ENCODE assay signal across 15 cellular contexts in genomic region chr3:42520906-42521305, GRCh38. TPM values are rescaled to one million over a fixed set of nuclear protein-coding genes. Genes with fewer than 3 reads are reported as not detected.
"Had no signal": no experiment of that assay in that cellular context is flagged by ENCODE, and none has a peak within 500 bp of the region (broad histone marks: within the 10 kb centered on the region; RNA-seq: fewer than 3 reads in every experiment).

No MANE protein-coding gene starts in this region.

- H3K9me3 ChIP-seq: adrenal gland, sigmoid colon had no signal

- ATAC-seq: natural killer cell treated with Interleukin-12 subunit alpha and Interleukin-12 subunit beta and Interleukin-15 and Interleukin-18, amount 100 ng/mL, for 72 hours; WTC11 had no signal

- H3K27me3 ChIP-seq: adrenal gland, hepatocyte, sigmoid colon had no signal

- H3K36me3 ChIP-seq: adrenal gland, sigmoid colon had no signal

- DNase-seq: activated CD4-positive, alpha-beta T cell treated with anti-CD3 and anti-CD28 coated beads, Interleukin-2, amount 50 U/mL, for 1 hour; activated effector memory CD4-positive, alpha-beta T cell treated with anti-CD3 and anti-CD28 coated beads, Interleukin-2, amount 50 U/mL, for 16 hours; adrenal gland; effector CD8-positive, alpha-beta T cell; sigmoid colon; stimulated activated CD4-positive, alpha-beta T cell treated with anti-CD3 and anti-CD28 coated beads, Interleukin-2, amount 100 ng/mL, for 24 hours; stimulated activated naive CD4-positive, alpha-beta T cell; trophoblast cell had no signal

- H3K4me1 ChIP-seq: adrenal gland, sigmoid colon had no signal

- H3K36me3 Mint-ChIP-seq: natural killer cell treated with Interleukin-12 subunit alpha and Interleukin-12 subunit beta and Interleukin-15 and Interleukin-18, amount 100 ng/mL, for 72 hours; WTC11 had no signal

- H3K27ac ChIP-seq: adrenal gland, coronary artery, epithelial cell of prostate, hepatocyte, sigmoid colon had no signal

- H3K9me3 Mint-ChIP-seq: natural killer cell treated with Interleukin-12 subunit alpha and Interleukin-12 subunit beta and Interleukin-15 and Interleukin-18, amount 100 ng/mL, for 72 hours; WTC11 had no signal

- H3K27ac Mint-ChIP-seq: natural killer cell treated with Interleukin-12 subunit alpha and Interleukin-12 subunit beta and Interleukin-15 and Interleukin-18, amount 100 ng/mL, for 72 hours; WTC11 had no signal

- H3K27me3 Mint-ChIP-seq: natural killer cell treated with Interleukin-12 subunit alpha and Interleukin-12 subunit beta and Interleukin-15 and Interleukin-18, amount 100 ng/mL, for 72 hours had no signal

- H3K4me3 Mint-ChIP-seq: natural killer cell treated with Interleukin-12 subunit alpha and Interleukin-12 subunit beta and Interleukin-15 and Interleukin-18, amount 100 ng/mL, for 72 hours; WTC11 had no signal

- H3K4me3 ChIP-seq: adrenal gland, coronary artery, hepatocyte, lung, sigmoid colon had no signal

RNA-seq across cellular contexts. Expression of gene VIPR1, which starts 18.5 kb away (rescaled TPM):
- total RNA-seq: osteoblast had no signal
